In genomic region chr7:136495081-136495480, GRCh38 we compare ENCODE assay signal across 1 cellular context.
TF ChIP-seq lines count a peak whose summit lies in the region.

No MANE protein-coding gene starts in this region.

TF ChIP-seq in K562, 482 proteins besides CTCF, POLR2A, EP300 and RAD21:
- TF ChIP-seq NFYB (IDR thresholded peaks at IDR 0.05; ENCODE audit: extremely low read depth, insufficient read length) (no peak), IRF1 (CRISPR knock-in tag; IDR thresholded peaks at IDR 0.05; ENCODE audit: borderline replicate concordance) (no peak), HIVEP1 (CRISPR knock-in tag; IDR thresholded peaks at IDR 0.05) (no peak), TRIM24 (IDR thresholded peaks at IDR 0.05) (no peak), POLR2AphosphoS2 (IDR thresholded peaks at IDR 0.05; ENCODE audit: low read length) (no peak), MAX (CRISPR knock-in tag; IDR thresholded peaks at IDR 0.05) (no peak), ZNF445 (CRISPR knock-in tag; IDR thresholded peaks at IDR 0.05; ENCODE audit: low read depth) (no peak), RBM17 (IDR thresholded peaks at IDR 0.05; ENCODE audit: borderline replicate concordance, low read depth, low read length) (no peak), HMG20A (CRISPR knock-in tag; conservative IDR thresholded peaks at IDR 0.05) (no peak), BCL6 (CRISPR knock-in tag; IDR thresholded peaks at IDR 0.05) (no peak), FOXK2 (conservative IDR thresholded peaks at IDR 0.05 in 1 of 2, IDR thresholded peaks at IDR 0.05 in 1 of 2; ENCODE audit: low read depth in 2 of 2) (no peak), SNIP1 (IDR thresholded peaks at IDR 0.05; ENCODE audit: low read depth) (no peak), TCF7L2 (IDR thresholded peaks at IDR 0.05; ENCODE audit: low read depth, low read length) (no peak)
